ENCODE assay signal across 19 cellular contexts in the genomic region with DNA sequence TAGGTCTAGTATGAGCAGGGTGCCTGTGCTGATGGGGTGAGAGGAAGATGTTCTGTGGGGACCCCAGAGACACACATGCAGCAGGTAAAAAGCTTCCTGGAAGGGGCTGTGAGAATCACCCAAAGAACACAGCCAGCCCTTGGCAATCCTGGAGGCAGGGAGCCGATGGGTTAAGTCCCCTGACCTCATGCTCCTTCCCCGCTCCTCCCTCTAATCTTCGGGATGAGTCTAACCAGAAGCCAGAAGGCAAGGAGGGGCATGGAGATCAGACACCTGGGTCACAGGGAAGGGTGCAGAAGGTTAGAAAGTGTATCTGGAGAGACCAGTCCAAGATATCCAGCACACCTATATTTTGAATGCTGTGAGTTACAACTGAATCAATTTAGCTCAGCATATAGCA.
DNase-seq lines count a peak whose midpoint lies in the region; ATAC-seq, FAIRE-seq and TF ChIP-seq lines count a peak whose summit lies in the region.
"Had no signal": no experiment of that assay in that cellular context is flagged by ENCODE, and none has a peak within 500 bp of the region (broad histone marks: within the 10 kb centered on the region; RNA-seq: fewer than 3 reads in every experiment).

No MANE protein-coding gene starts in this region.

- H3K27me3 ChIP-seq in GM23338 (ENCODE audit: insufficient read depth) (no peaks in the 10 kb centered on the region), WERI-Rb-1 (ENCODE audit: insufficient read depth, low read depth, severe bottlenecking) (no peaks in the 10 kb centered on the region), keratinocyte (ENCODE audit: control insufficient read depth, extremely low read depth, insufficient read depth, low read length) (no peaks in the 10 kb centered on the region)
- H3K27me3 ChIP-seq: BLaER1 had no signal

- H3K9me3 ChIP-seq in WERI-Rb-1 (ENCODE audit: severe bottlenecking) (peaks cover 3% of the 10 kb centered on the region), keratinocyte (ENCODE audit: control insufficient read depth, low read depth, low read length) (no peaks in the 10 kb centered on the region)
- H3K9me3 ChIP-seq: BLaER1 had no signal

- DNase-seq in GM23338 (ENCODE audit: low spot score) (no peak), WERI-Rb-1 (peak; percentile 79), keratinocyte (ENCODE audit: low read depth, low spot score) (no peak), cerebellar cortex (ENCODE audit: low spot score) (no peak)
- no peak for DNase-seq in activated T-helper 1 cell treated with anti-CD3 and anti-CD28 coated beads, Interleukin-12 subunit alpha, Interleukin-12 subunit beta, Interleukin-2, Interleukin-4 antibody, amounts not matched to agents 30 ng/mL and 10 ng/mL and 1 ng/mL, durations not matched to agents 14 hours and 24 hours and 36 hours (ENCODE audit: low spot score)
- DNase-seq: CD4-positive, alpha-beta memory T cell; DMS153; DMS79; GDM1; GM23248; HCEC 1CT had no signal

- H3K79me2 ChIP-seq in GM23338 (replicated peaks; ENCODE audit: insufficient read depth) (no peaks in the 10 kb centered on the region), keratinocyte (ENCODE audit: control insufficient read depth, insufficient read depth, low read length) (no peaks in the 10 kb centered on the region)

- H3K9me3 Mint-ChIP-seq in GM23338, result no peaks in the 10 kb centered on the region
- no peaks in the 10 kb centered on the region for H3K9me3 Mint-ChIP-seq in activated T-helper 1 cell treated with anti-CD3 and anti-CD28 coated beads, Interleukin-12 subunit alpha, Interleukin-12 subunit beta, Interleukin-2, Interleukin-4 antibody, amounts not matched to agents 30 ng/mL and 10 ng/mL and 1 ng/mL, durations not matched to agents 14 hours and 24 hours and 36 hours

- dilution Hi-C loops in keratinocyte (cut with MboI; ENCODE audit: extremely low pct_ligation_motif_present, low sequenced_read_pairs), result no loop called here

- H3K27ac ChIP-seq in GM23338 (ENCODE audit: low read depth), result no peak overlapping the region
- no peak overlapping the region for H3K27ac ChIP-seq in WERI-Rb-1
- H3K27ac ChIP-seq in keratinocyte (ENCODE audit: control insufficient read depth, insufficient read depth, low read length), result no peak overlapping the region
- H3K27ac ChIP-seq: BLaER1, GM23248, HL-60 had no signal

- TF ChIP-seq CTCF in GM23338 (conservative IDR thresholded peaks at IDR 0.05; ENCODE audit: low read depth in 2 of 2) (no peak), WERI-Rb-1 (IDR thresholded peaks at IDR 0.05; ENCODE audit: low read depth, low read length) (no peak), keratinocyte (optimal IDR thresholded peaks at IDR 0.05 in 1 of 3, IDR thresholded peaks at IDR 0.05 in 1 of 3, conservative IDR thresholded peaks at IDR 0.05 in 1 of 3; ENCODE audit: extremely low read depth in 1 of 3, insufficient read depth in 2 of 3, low read length in 3 of 3) (no peak)

- H2AFZ ChIP-seq in GM23338 (peak overlapping the region; percentile 67; the same call in 1 of the 2 replicates), keratinocyte (ENCODE audit: control insufficient read depth, low read length) (no peak overlapping the region)
- H2AFZ ChIP-seq: GM23248 had no signal

- H3K4me1 ChIP-seq in GM23338 (ENCODE audit: insufficient read depth), result peaks cover 4% of the 10 kb centered on the region; the same call in 1 of the 2 replicates
- H3K4me1 ChIP-seq in keratinocyte (ENCODE audit: control insufficient read depth, extremely low read depth, insufficient read depth, low read length), result no peaks in the 10 kb centered on the region
- H3K4me1 ChIP-seq: BLaER1 had no signal

- H3K4me2 ChIP-seq in GM23338 (no peak overlapping the region), keratinocyte (ENCODE audit: control insufficient read depth, extremely low read depth, insufficient read depth, low read depth, low read length) (no peak overlapping the region)
- H3K4me2 ChIP-seq: BLaER1 had no signal

- H3K4me1 Mint-ChIP-seq in GM23338, result 0 out of 3 replicates have a peak, but pooled peaks cover 3% of the 10 kb centered on the region
- H3K4me1 Mint-ChIP-seq in activated T-helper 1 cell treated with anti-CD3 and anti-CD28 coated beads, Interleukin-12 subunit alpha, Interleukin-12 subunit beta, Interleukin-2, Interleukin-4 antibody, amounts not matched to agents 30 ng/mL and 10 ng/mL and 1 ng/mL, durations not matched to agents 14 hours and 24 hours and 36 hours (ENCODE audit: low read depth), result no peaks in the 10 kb centered on the region
- H3K4me1 Mint-ChIP-seq: CD14-positive monocyte; CD4-positive, alpha-beta memory T cell had no signal

- no peaks in the 10 kb centered on the region for H3F3A ChIP-seq in GM23338 (replicated peaks; ENCODE audit: low read depth)

- no peak overlapping the region for H3K9ac ChIP-seq in keratinocyte (ENCODE audit: control insufficient read depth, extremely low read depth, insufficient read depth, low read length)
- H3K9ac ChIP-seq: BLaER1, GM23248 had no signal

- H3K9me2 ChIP-seq in GM23338 (ENCODE audit: insufficient read depth), result peaks cover 5% of the 10 kb centered on the region; the same call in 1 of the 2 replicates

- peaks cover 7% of the 10 kb centered on the region for H3K27me3 Mint-ChIP-seq in GM23338 (ENCODE audit: insufficient read depth, low read depth, poor library complexity)
- H3K27me3 Mint-ChIP-seq in activated T-helper 1 cell treated with anti-CD3 and anti-CD28 coated beads, Interleukin-12 subunit alpha, Interleukin-12 subunit beta, Interleukin-2, Interleukin-4 antibody, amounts not matched to agents 30 ng/mL and 10 ng/mL and 1 ng/mL, durations not matched to agents 14 hours and 24 hours and 36 hours (ENCODE audit: insufficient read depth), result no peaks in the 10 kb centered on the region
- H3K27me3 Mint-ChIP-seq: CD4-positive, alpha-beta memory T cell had no signal

- no peak overlapping the region for H3K4me3 Mint-ChIP-seq in GM23338
- no peak overlapping the region for H3K4me3 Mint-ChIP-seq in activated T-helper 1 cell treated with anti-CD3 and anti-CD28 coated beads, Interleukin-12 subunit alpha, Interleukin-12 subunit beta, Interleukin-2, Interleukin-4 antibody, amounts not matched to agents 30 ng/mL and 10 ng/mL and 1 ng/mL, durations not matched to agents 14 hours and 24 hours and 36 hours
- H3K4me3 Mint-ChIP-seq: CD14-positive monocyte; CD4-positive, alpha-beta memory T cell had no signal

- H3K4me3 ChIP-seq in GM23338 (no peak overlapping the region), WERI-Rb-1 (ENCODE audit: low read depth, low read length) (no peak overlapping the region), keratinocyte (ENCODE audit: control insufficient read depth in 2 of 3, extremely low read depth in 1 of 3, insufficient read depth in 2 of 3, low read depth in 1 of 3, low read length in 3 of 3) (no peak overlapping the region)
- H3K4me3 ChIP-seq: BLaER1, GM23248 had no signal

- intact Hi-C loops in activated T-helper 1 cell treated with anti-CD3 and anti-CD28 coated beads, Interleukin-12 subunit alpha, Interleukin-12 subunit beta, Interleukin-2, Interleukin-4 antibody, amounts not matched to agents 30 ng/mL and 10 ng/mL and 1 ng/mL, durations not matched to agents 14 hours and 24 hours and 36 hours (cut with micrococcal nuclease), result no loop called here

- no peaks in the 10 kb centered on the region for H3K9me1 ChIP-seq in keratinocyte (ENCODE audit: control insufficient read depth, extremely low read depth, insufficient read depth, low read length)

- ATAC-seq in GM23338, result no peak
- ATAC-seq in HG03432 (IDR thresholded peaks at IDR 0.05; ENCODE audit: unreplicated experiment), result no peak
- ATAC-seq: HepG2 had no signal

- FAIRE-seq in keratinocyte (lab: Jason Lieb, UNC), result peak; percentile 43
- FAIRE-seq: A204.1, GM12892, GM18507, HepG2 had no signal

- H3K27ac Mint-ChIP-seq in GM23338, result no peak overlapping the region
- H3K27ac Mint-ChIP-seq in activated T-helper 1 cell treated with anti-CD3 and anti-CD28 coated beads, Interleukin-12 subunit alpha, Interleukin-12 subunit beta, Interleukin-2, Interleukin-4 antibody, amounts not matched to agents 30 ng/mL and 10 ng/mL and 1 ng/mL, durations not matched to agents 14 hours and 24 hours and 36 hours, result no peak overlapping the region
- H3K27ac Mint-ChIP-seq: CD14-positive monocyte; CD4-positive, alpha-beta memory T cell had no signal

- no peaks in the 10 kb centered on the region for H4K20me1 ChIP-seq in GM23338 (replicated peaks; ENCODE audit: insufficient read depth)
- no peaks in the 10 kb centered on the region for H4K20me1 ChIP-seq in keratinocyte (ENCODE audit: control insufficient read depth, extremely low read depth, insufficient read depth, low read length)
- H4K20me1 ChIP-seq: BLaER1 had no signal

- no peaks in the 10 kb centered on the region for H3K36me3 ChIP-seq in GM23338 (ENCODE audit: insufficient read depth)
- no peaks in the 10 kb centered on the region for H3K36me3 ChIP-seq in WERI-Rb-1
- H3K36me3 ChIP-seq in keratinocyte (ENCODE audit: control insufficient read depth in 2 of 2, extremely low read depth in 1 of 2, insufficient read depth in 2 of 2, low read length in 2 of 2), result no peaks in the 10 kb centered on the region
- H3K36me3 ChIP-seq: BLaER1 had no signal

- no peaks in the 10 kb centered on the region for H3K36me3 Mint-ChIP-seq in GM23338 (ENCODE audit: low read depth)
- H3K36me3 Mint-ChIP-seq in activated T-helper 1 cell treated with anti-CD3 and anti-CD28 coated beads, Interleukin-12 subunit alpha, Interleukin-12 subunit beta, Interleukin-2, Interleukin-4 antibody, amounts not matched to agents 30 ng/mL and 10 ng/mL and 1 ng/mL, durations not matched to agents 14 hours and 24 hours and 36 hours (ENCODE audit: low read depth), result no peaks in the 10 kb centered on the region
- H3K36me3 Mint-ChIP-seq: CD14-positive monocyte; CD4-positive, alpha-beta memory T cell had no signal

TF ChIP-seq in GM23338, 12 proteins besides CTCF, POLR2A, EP300 and RAD21:
- no peak for TF ChIP-seq NANOG (IDR thresholded peaks at IDR 0.05; ENCODE audit: borderline replicate concordance)
